23 cellular contexts compared by ENCODE assay signal in the genomic region with DNA sequence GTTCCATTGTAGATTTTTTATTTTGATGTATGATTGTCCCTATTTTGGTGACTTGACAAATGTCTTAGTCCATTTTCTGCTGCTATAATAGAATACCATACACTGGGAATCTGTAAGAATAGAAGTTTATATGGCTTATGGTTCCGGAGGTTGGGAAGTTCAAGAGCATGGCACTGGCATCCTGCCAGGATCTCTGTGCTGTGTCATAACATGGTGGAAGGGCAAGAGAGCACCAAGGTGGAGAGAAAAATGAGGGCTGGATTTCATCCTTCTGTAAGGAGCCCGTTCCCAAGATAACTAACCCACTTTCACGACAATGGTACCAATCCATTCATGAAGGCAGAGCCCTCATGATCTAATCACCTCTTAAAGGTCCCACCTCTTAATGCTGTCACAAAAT.
"Had no signal": no experiment of that assay in that cellular context is flagged by ENCODE, and none has a peak within 500 bp of the region (broad histone marks: within the 10 kb centered on the region; RNA-seq: fewer than 3 reads in every experiment).

No MANE protein-coding gene starts in this region.

- H3K9me3 ChIP-seq: SK-N-SH had no signal

- H3K27ac ChIP-seq: KMS-11, RWPE1 had no signal

- H3K9ac ChIP-seq: KMS-11, SK-N-SH had no signal

- DNase-seq: IMR-90; Kasumi-1; MM.1S; NCI-H1092 treated with DMSO at 0.1 percent for 48 hours; NCI-H1436; NCI-H187; NCI-H2029; NCI-H2081 treated with DMSO at 0.1 percent for 48 hours; NCI-H2227 treated with DMSO at 0.1 percent for 48 hours; NCI-H446 treated with DMSO at 0.1 percent for 48 hours; NCI-H510A treated with DMSO at 0.1 percent for 48 hours; NCI-H526 treated with DMSO at 0.1 percent for 48 hours; NCI-H748 treated with DMSO at 0.1 percent for 48 hours; NK-92 treated with Interleukin-12 subunit alpha and Interleukin-12 subunit beta, amount 100 ng/mL, for 24 hours; PC-3; SHP77; SK-N-SH; SW 1271; T-cell had no signal

- H3K4me2 ChIP-seq: KMS-11, SK-N-SH had no signal

- ATAC-seq: HepG2, Panc1, PC-3, T-cell had no signal

- FAIRE-seq: HepG2 had no signal
